ENCODE assay signal across 13 cellular contexts in genomic region chr5:137273511-137273910, GRCh38.
"Had no signal": no experiment of that assay in that cellular context is flagged by ENCODE, and none has a peak within 500 bp of the region (broad histone marks: within the 10 kb centered on the region; RNA-seq: fewer than 3 reads in every experiment).

No MANE protein-coding gene starts in this region.

- H3K9me3 ChIP-seq: gastrocnemius medialis, upper lobe of left lung had no signal

- DNase-seq: activated CD4-positive, alpha-beta T cell treated with anti-CD3 and anti-CD28 coated beads for 1 hour; activated CD4-positive, alpha-beta T cell treated with anti-CD3 and anti-CD28 coated beads, Interleukin-2, amount 50 U/mL, for 48 hours; activated CD8-positive, alpha-beta memory T cell treated with anti-CD3 and anti-CD28 coated beads, Interleukin-2, amount 10 ng/mL, durations not matched to agents 7 days and 5 days; activated effector memory CD4-positive, alpha-beta T cell treated with anti-CD3 and anti-CD28 coated beads, Interleukin-2, amount 50 U/mL, for 16 hours; activated T-cell treated with anti-CD3 and anti-CD28 coated beads, Interleukin-2, amount 50 U/mL, for 24 hours; amniotic stem cell; gastrocnemius medialis; left ventricle myocardium superior; mesendoderm; stimulated activated CD4-positive, alpha-beta T cell treated with anti-CD3 and anti-CD28 coated beads, Interleukin-4, amount 100 ng/mL, for 1 hour; stimulated activated CD8-positive, alpha-beta memory T cell treated with anti-CD3 and anti-CD28 coated beads, Interleukin-4, amount 100 ng/mL, for 48 hours; upper lobe of left lung had no signal

- H3K4me1 ChIP-seq: gastrocnemius medialis, upper lobe of left lung had no signal

- H3K36me3 ChIP-seq: gastrocnemius medialis, upper lobe of left lung had no signal

- H3K27me3 ChIP-seq: gastrocnemius medialis, upper lobe of left lung had no signal

- H3K4me3 ChIP-seq: gastrocnemius medialis, upper lobe of left lung had no signal

- FAIRE-seq: keratinocyte had no signal

- H3K27ac ChIP-seq: gastrocnemius medialis, upper lobe of left lung had no signal
